Comparison of ENCODE assay signal across 9 cellular contexts in the genomic region with DNA sequence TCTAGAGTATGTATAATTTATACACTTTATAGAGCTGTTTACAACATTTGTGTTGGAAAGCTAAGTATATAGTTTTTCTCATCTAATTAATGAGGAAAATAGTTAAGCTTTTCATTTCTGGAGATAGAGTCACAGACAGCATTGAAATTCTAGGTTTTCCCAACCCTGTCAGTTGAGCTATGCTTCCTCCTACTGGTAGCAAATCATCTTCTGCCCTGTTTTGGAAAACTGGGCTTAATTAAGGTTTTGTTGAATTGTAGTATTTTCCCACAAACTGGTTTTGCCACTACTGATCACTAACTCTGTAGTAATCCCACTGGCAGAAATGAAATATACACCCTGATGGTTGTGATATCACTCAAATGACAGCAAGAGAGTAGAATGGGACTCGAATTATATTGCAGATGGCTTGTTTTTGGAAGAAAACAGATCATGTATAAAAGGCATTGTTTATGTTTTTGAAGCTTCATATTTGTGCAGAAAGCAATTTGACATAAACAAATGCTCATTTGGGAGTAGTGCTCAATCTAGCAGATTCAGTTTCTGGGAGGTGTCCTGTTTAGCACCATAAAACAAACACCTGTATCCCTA. TPM values are rescaled to one million over a fixed set of nuclear protein-coding genes. Genes with fewer than 3 reads are reported as not detected.
DNase-seq lines count a peak whose midpoint lies in the region; ATAC-seq and TF ChIP-seq lines count a peak whose summit lies in the region.
"Had no signal": no experiment of that assay in that cellular context is flagged by ENCODE, and none has a peak within 500 bp of the region (broad histone marks: within the 10 kb centered on the region; RNA-seq: fewer than 3 reads in every experiment).

No MANE protein-coding gene starts in this region.

- peaks cover 7% of the 10 kb centered on the region for H3K36me3 Mint-ChIP-seq in effector memory CD8-positive, alpha-beta T cell (ENCODE audit: insufficient read depth)

- intact Hi-C loops in PC-3 (cut with micrococcal nuclease) = loop anchor here (2.0 kb wide), 3 partner anchors 145 to 343 kb away; no protein-coding TSS in a partner anchor
- intact Hi-C loops in psoas muscle (cut with DNase I) = loop anchor here in 1 of 2 donors (5.0 kb wide), 1 partner anchor 143 kb away; no protein-coding TSS in a partner anchor

- H3K27ac ChIP-seq in PC-3 (ENCODE audit: low read length) (no peak overlapping the region), psoas muscle (no peak overlapping the region)

- H3K27me3 Mint-ChIP-seq in effector memory CD8-positive, alpha-beta T cell = no peaks in the 10 kb centered on the region

- no peak overlapping the region for H3K4me3 Mint-ChIP-seq in effector memory CD8-positive, alpha-beta T cell

- BruUV-seq in PC-3 (replicated peaks; lab: Mats Ljungman, UMichigan) = no TSS peak

- no peaks in the 10 kb centered on the region for H3F3A ChIP-seq in PC-3 (ENCODE audit: low read length, unreplicated experiment)

- H3K9ac ChIP-seq in PC-3 (ENCODE audit: low read length) = no peak overlapping the region

- H4K20me1 ChIP-seq in PC-3 (ENCODE audit: low read length) = no peaks in the 10 kb centered on the region

- DNase-seq in GM10248 (ENCODE audit: extremely low spot score) = no peak
- peak; percentile 58 for DNase-seq in PC-3
- peak; percentile 70 for DNase-seq in fibroblast of the aortic adventitia (ENCODE audit: low read depth)
- no peak for DNase-seq in psoas muscle
- no peak for DNase-seq in effector memory CD8-positive, alpha-beta T cell
- no peak for DNase-seq in kidney glomerular epithelial cell (lab: John Stamatoyannopoulos, UW)
- DNase-seq in NCI-H1417 treated with DMSO at 0.1 percent for 48 hours (lab: John Stamatoyannopoulos, UW) = no peak
- DNase-seq: NCI-H226 had no signal

- H3K79me2 ChIP-seq in PC-3 (ENCODE audit: low read length) = no peaks in the 10 kb centered on the region

- no peaks in the 10 kb centered on the region for H3K9me3 Mint-ChIP-seq in effector memory CD8-positive, alpha-beta T cell

- no peaks in the 10 kb centered on the region for H3K4me1 Mint-ChIP-seq in effector memory CD8-positive, alpha-beta T cell (ENCODE audit: low read depth in 2 of 2)

- POLR2A ChIA-PET in GM10248 (lab: Yijun Ruan, JAX) = no interaction called here
- POLR2A ChIA-PET in PC-3 (lab: Charles Lee; ENCODE audit: unreplicated experiment) = no interaction called here

- CTCF ChIA-PET in GM10248 (lab: Yijun Ruan, JAX) = interaction anchor here (1.0 to 2.1 kb wide), 9 partner anchors 9 to 843 kb away, joined by 3 to 9 read pairs (median 4); no protein-coding TSS in a partner anchor
- CTCF ChIA-PET in PC-3 (lab: Charles Lee) = interaction anchor here (0.6 to 0.7 kb wide), 2 partner anchors 139 to 873 kb away, joined by 3 read pairs; no protein-coding TSS in a partner anchor

- H3K27ac Mint-ChIP-seq in effector memory CD8-positive, alpha-beta T cell = no peak overlapping the region

- H3K4me1 ChIP-seq in PC-3 (ENCODE audit: insufficient read depth, low read length) (no peaks in the 10 kb centered on the region), psoas muscle (peaks cover 1% of the 10 kb centered on the region)

- peaks cover 7% of the 10 kb centered on the region; the same call in 1 of the 2 replicates for H3K36me3 ChIP-seq in PC-3 (ENCODE audit: low read depth, low read length)
- H3K36me3 ChIP-seq in psoas muscle (ENCODE audit: insufficient read depth in 1 of 2, low read depth in 1 of 2) = peaks cover 10 to 98% of the 10 kb centered on the region in 2 donors

- no peak overlapping the region for H3K4me3 ChIP-seq in PC-3 (ENCODE audit: low read length)
- H3K4me3 ChIP-seq in fibroblast of the aortic adventitia (ENCODE audit: low read depth, low read length) = no peak overlapping the region
- peak overlapping the region; percentile 15 for H3K4me3 ChIP-seq in psoas muscle

- WGBS in psoas muscle, 3 donors = 74 to 82% (median 78%) methylated on average over 1 of the region's 1 CpG

- H3K27me3 ChIP-seq in PC-3 (ENCODE audit: low read length) = no peaks in the 10 kb centered on the region
- H3K27me3 ChIP-seq in psoas muscle (ENCODE audit: insufficient read depth in 3 of 3, low read length in 2 of 3) = no peaks in the 10 kb centered on the region

- H3K9me3 ChIP-seq in PC-3 (ENCODE audit: low read length) (no peaks in the 10 kb centered on the region), psoas muscle (no peaks in the 10 kb centered on the region)

- H3K9me2 ChIP-seq in PC-3 (replicated peaks; ENCODE audit: low read length) = no peaks in the 10 kb centered on the region

- no peak overlapping the region for H3K4me2 ChIP-seq in PC-3 (ENCODE audit: low read length)

- no peak overlapping the region for H2AFZ ChIP-seq in PC-3 (ENCODE audit: low read length)

- ATAC-seq in PC-3 = no peak
- ATAC-seq in psoas muscle = no peak
- ATAC-seq in GM19463 (IDR thresholded peaks at IDR 0.05; ENCODE audit: unreplicated experiment) = no peak
- no peak for ATAC-seq in effector memory CD8-positive, alpha-beta T cell (replicated peaks)

- peak; percentile 22 for TF ChIP-seq CTCF in GM10248 (IDR thresholded peaks at IDR 0.05; ENCODE audit: control extremely low read depth, extremely low read depth, low read depth, missing control alignments)
- TF ChIP-seq CTCF in PC-3 (conservative IDR thresholded peaks at IDR 0.05; ENCODE audit: low read depth, low read length) = peak; percentile 71
- peak; percentile 78 for TF ChIP-seq CTCF in fibroblast of the aortic adventitia (IDR thresholded peaks at IDR 0.05; ENCODE audit: insufficient read depth, low read length)
- TF ChIP-seq CTCF in psoas muscle (IDR thresholded peaks at IDR 0.05) = no peak

RNA-seq across cellular contexts. Expression of a gene that starts 46.6 kb away (rescaled TPM):
- total RNA-seq in PC-3 (2014; rRNA removed) (not detected in 2 replicates), fibroblast of the aortic adventitia (ENCODE audit: low replicate concordance) (0.09 and 0.16 TPM in 2 replicates), psoas muscle (under 1 TPM; 0.24 to 0.74 (median 0.55) TPM)
- polyA plus RNA-seq in psoas muscle = under 1 TPM; 0.06 to 0.10 (median 0.06) TPM

Comparison
In these comparisons a context has a peak if more than half of its experiments do, and no peak if none do; other contexts are left out.
1. DNase-seq: peak in PC-3 (single experiment) and fibroblast of the aortic adventitia (single experiment); none in GM10248 (single experiment), psoas muscle (0 of 2), effector memory CD8-positive, alpha-beta T cell (0 of 3), kidney glomerular epithelial cell (single experiment) and NCI-H1417 treated with DMSO at 0.1 percent for 48 hours (single experiment).